1 cellular context compared by ENCODE assay signal in the genomic region with DNA sequence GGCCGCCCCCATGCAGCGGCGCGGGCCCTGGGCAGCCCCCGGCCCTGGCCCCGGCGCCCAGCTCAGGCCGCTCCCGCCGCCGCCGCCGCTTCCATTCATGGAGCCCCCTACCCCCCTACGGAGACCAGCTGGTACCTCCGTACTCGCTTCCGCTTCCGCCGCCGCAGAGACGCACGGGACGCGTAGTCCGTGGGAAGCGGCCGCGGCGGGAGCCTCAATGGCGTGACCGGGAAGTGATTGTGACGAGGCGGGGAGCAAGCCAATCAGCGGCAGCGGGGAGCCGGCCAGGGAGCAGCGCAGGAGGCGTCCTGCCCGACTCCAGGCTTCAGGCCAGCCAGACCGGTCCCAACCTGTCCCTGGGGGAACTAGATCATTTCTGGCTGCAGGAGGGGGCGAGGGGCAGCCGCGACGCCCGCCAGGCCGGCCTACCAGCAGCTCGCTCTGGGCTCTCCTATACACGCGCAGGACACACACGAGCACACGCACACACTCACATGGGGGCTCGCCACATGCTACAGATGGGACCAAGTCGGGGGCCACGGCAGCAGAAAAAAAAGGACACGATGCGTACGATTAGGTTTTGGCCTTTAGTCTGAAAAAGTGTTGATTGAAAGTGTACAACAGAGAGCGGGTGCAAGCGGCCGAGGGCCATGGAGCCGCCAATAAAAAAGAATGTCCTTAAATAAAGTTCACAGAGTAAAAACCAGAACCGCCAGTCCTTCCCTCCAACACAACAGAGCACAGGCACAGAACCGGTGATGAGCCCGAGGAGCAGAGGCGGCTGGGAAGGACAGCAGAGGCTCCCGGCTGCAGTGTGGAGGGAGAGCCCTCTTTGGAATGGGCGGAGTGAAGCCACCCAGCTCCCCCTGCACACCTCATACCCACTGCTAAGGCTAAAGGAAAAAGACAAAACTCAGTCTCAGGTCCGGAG.
A peak's percentile ranks its signal among the peaks of the same experiment; 100 is the strongest.
TF ChIP-seq lines count a peak whose summit lies in the region.

A gene with protein sequence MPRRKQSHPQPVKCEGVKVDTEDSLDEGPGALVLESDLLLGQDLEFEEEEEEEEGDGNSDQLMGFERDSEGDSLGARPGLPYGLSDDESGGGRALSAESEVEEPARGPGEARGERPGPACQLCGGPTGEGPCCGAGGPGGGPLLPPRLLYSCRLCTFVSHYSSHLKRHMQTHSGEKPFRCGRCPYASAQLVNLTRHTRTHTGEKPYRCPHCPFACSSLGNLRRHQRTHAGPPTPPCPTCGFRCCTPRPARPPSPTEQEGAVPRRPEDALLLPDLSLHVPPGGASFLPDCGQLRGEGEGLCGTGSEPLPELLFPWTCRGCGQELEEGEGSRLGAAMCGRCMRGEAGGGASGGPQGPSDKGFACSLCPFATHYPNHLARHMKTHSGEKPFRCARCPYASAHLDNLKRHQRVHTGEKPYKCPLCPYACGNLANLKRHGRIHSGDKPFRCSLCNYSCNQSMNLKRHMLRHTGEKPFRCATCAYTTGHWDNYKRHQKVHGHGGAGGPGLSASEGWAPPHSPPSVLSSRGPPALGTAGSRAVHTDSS (minus strand): TSS at position 109 of the 931 bp plus-strand sequence. CDS start 208 bp downstream, outside the sequence.

TF ChIP-seq in K562, 482 proteins besides CTCF, POLR2A, EP300 and RAD21 (continued from another document and continues in another):
- TF ChIP-seq, protein P1, sequence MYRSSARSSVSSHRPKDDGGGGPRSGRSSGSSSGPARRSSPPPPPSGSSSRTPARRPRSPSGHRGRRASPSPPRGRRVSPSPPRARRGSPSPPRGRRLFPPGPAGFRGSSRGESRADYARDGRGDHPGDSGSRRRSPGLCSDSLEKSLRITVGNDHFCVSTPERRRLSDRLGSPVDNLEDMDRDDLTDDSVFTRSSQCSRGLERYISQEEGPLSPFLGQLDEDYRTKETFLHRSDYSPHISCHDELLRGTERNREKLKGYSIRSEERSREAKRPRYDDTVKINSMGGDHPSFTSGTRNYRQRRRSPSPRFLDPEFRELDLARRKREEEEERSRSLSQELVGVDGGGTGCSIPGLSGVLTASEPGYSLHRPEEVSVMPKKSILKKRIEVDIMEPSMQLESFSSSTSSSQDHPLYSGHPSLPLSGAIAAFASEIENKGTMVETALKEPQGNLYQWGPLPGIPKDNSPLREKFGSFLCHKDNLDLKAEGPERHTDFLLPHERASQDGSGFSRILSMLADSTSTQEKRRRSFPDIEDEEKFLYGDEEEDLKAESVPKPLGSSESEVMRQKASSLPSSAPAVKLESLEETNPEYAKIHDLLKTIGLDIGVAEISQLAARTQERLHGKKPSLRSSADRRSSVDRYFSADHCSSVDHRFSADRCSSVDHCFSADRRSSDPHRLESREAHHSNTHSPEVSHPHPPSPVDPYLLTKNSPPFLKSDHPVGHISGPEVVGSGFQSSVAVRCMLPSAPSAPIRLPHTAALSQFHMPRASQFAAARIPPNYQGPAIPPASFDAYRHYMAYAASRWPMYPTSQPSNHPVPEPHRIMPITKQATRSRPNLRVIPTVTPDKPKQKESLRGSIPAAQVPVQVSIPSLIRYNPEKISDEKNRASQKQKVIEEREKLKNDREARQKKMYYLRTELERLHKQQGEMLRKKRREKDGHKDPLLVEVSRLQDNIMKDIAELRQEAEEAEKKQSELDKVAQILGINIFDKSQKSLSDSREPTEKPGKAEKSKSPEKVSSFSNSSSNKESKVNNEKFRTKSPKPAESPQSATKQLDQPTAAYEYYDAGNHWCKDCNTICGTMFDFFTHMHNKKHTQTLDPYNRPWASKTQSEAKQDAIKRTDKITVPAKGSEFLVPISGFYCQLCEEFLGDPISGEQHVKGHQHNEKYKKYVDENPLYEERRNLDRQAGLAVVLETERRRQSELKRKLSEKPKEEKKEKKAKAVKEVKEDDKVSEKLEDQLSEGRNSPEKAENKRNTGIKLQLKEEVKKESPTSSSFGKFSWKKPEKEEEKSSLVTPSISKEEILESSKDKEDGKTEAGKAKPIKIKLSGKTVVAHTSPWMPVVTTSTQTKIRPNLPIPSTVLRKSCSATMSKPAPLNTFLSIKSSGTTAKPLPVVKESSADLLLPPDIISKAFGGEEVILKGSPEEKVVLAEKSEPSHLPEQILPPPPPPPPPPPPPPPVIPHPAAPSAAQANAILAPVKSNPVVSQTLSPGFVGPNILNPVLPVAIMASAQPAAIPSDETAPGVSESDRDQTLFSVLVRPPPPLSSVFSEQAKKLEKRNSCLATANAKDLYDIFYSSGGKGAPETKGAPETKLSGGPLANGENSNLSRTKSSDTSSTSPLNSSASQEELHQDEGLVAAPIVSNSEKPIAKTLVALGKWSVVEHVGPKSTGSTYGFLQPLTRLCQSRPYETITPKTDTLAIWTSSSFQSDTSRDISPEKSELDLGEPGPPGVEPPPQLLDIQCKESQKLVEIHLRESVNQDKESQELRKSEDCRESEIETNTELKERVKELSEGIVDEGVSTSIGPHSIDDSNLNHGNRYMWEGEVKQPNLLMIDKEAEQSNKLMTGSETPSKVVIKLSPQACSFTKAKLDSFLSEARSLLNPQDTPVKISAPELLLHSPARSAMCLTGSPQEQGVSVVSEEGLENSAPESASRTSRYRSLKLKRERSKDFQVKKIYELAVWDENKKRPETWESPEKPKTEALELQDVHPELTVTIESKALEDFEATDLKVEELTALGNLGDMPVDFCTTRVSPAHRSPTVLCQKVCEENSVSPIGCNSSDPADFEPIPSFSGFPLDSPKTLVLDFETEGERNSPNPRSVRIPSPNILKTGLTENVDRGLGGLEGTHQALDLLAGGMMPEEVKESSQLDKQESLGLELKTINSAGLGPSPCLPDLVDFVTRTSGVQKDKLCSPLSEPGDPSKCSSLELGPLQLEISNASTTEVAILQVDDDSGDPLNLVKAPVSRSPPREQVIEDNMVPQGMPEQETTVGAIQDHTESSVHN (IDR thresholded peaks at IDR 0.05; ENCODE audit: borderline replicate concordance in 1 of 2, low read depth in 1 of 2), result no peak
- TF ChIP-seq, protein P2, sequence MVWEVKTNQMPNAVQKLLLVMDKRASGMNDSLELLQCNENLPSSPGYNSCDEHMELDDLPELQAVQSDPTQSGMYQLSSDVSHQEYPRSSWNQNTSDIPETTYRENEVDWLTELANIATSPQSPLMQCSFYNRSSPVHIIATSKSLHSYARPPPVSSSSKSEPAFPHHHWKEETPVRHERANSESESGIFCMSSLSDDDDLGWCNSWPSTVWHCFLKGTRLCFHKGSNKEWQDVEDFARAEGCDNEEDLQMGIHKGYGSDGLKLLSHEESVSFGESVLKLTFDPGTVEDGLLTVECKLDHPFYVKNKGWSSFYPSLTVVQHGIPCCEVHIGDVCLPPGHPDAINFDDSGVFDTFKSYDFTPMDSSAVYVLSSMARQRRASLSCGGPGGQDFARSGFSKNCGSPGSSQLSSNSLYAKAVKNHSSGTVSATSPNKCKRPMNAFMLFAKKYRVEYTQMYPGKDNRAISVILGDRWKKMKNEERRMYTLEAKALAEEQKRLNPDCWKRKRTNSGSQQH (CRISPR knock-in tag; IDR thresholded peaks at IDR 0.05), result 0 out of 2 replicates have a peak, but pooled peaks have one; percentile 59
- TF ChIP-seq LEF1 (IDR thresholded peaks at IDR 0.05) (no peak), SMAD2 (IDR thresholded peaks at IDR 0.05; ENCODE audit: low read depth, low read length) (no peak), SMARCE1 (IDR thresholded peaks at IDR 0.05) (no peak), ETS2 (tag; IDR thresholded peaks at IDR 0.05; ENCODE audit: borderline replicate concordance, poor library complexity, severe bottlenecking) (no peak), SIRT6 (IDR thresholded peaks at IDR 0.05; ENCODE audit: low read depth, low read length) (no peak), CBX3 (IDR thresholded peaks at IDR 0.05; ENCODE audit: borderline replicate concordance in 1 of 2, low read length in 2 of 2) (0 out of 3 replicates have a peak, but pooled peaks of 1 of the 2 experiments have one; percentile 55), TEAD2 (tag; IDR thresholded peaks at IDR 0.05) (no peak), ERF (CRISPR knock-in tag; IDR thresholded peaks at IDR 0.05) (0 out of 2 replicates have a peak, but pooled peaks have one; percentile 33), ZSCAN29 (IDR thresholded peaks at IDR 0.05) (no peak), YBX1 (IDR thresholded peaks at IDR 0.05) (no peak), MCM5 (IDR thresholded peaks at IDR 0.05; ENCODE audit: low read depth) (no peak), ELF4 (CRISPR knock-in tag; IDR thresholded peaks at IDR 0.05) (no peak), KLF13 (tag; IDR thresholded peaks at IDR 0.05; ENCODE audit: borderline replicate concordance, low read depth) (0 out of 2 replicates have a peak, but pooled peaks have one; percentile 23)
- TF ChIP-seq, protein P3, sequence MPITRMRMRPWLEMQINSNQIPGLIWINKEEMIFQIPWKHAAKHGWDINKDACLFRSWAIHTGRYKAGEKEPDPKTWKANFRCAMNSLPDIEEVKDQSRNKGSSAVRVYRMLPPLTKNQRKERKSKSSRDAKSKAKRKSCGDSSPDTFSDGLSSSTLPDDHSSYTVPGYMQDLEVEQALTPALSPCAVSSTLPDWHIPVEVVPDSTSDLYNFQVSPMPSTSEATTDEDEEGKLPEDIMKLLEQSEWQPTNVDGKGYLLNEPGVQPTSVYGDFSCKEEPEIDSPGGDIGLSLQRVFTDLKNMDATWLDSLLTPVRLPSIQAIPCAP (CRISPR knock-in tag; IDR thresholded peaks at IDR 0.05; ENCODE audit: borderline replicate concordance), result 0 out of 2 replicates have a peak, but pooled peaks have one; percentile 28
- TF ChIP-seq, protein P4, sequence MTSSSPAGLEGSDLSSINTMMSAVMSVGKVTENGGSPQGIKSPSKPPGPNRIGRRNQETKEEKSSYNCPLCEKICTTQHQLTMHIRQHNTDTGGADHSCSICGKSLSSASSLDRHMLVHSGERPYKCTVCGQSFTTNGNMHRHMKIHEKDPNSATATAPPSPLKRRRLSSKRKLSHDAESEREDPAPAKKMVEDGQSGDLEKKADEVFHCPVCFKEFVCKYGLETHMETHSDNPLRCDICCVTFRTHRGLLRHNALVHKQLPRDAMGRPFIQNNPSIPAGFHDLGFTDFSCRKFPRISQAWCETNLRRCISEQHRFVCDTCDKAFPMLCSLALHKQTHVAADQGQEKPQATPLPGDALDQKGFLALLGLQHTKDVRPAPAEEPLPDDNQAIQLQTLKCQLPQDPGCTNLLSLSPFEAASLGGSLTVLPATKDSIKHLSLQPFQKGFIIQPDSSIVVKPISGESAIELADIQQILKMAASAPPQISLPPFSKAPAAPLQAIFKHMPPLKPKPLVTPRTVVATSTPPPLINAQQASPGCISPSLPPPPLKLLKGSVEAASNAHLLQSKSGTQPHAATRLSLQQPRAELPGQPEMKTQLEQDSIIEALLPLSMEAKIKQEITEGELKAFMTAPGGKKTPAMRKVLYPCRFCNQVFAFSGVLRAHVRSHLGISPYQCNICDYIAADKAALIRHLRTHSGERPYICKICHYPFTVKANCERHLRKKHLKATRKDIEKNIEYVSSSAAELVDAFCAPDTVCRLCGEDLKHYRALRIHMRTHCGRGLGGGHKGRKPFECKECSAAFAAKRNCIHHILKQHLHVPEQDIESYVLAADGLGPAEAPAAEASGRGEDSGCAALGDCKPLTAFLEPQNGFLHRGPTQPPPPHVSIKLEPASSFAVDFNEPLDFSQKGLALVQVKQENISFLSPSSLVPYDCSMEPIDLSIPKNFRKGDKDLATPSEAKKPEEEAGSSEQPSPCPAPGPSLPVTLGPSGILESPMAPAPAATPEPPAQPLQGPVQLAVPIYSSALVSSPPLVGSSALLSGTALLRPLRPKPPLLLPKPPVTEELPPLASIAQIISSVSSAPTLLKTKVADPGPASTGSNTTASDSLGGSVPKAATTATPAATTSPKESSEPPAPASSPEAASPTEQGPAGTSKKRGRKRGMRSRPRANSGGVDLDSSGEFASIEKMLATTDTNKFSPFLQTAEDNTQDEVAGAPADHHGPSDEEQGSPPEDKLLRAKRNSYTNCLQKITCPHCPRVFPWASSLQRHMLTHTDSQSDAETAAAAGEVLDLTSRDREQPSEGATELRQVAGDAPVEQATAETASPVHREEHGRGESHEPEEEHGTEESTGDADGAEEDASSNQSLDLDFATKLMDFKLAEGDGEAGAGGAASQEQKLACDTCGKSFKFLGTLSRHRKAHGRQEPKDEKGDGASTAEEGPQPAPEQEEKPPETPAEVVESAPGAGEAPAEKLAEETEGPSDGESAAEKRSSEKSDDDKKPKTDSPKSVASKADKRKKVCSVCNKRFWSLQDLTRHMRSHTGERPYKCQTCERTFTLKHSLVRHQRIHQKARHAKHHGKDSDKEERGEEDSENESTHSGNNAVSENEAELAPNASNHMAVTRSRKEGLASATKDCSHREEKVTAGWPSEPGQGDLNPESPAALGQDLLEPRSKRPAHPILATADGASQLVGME (CRISPR knock-in tag; IDR thresholded peaks at IDR 0.05), result 0 out of 2 replicates have a peak, but pooled peaks have one; percentile 37
- TF ChIP-seq, protein P5, sequence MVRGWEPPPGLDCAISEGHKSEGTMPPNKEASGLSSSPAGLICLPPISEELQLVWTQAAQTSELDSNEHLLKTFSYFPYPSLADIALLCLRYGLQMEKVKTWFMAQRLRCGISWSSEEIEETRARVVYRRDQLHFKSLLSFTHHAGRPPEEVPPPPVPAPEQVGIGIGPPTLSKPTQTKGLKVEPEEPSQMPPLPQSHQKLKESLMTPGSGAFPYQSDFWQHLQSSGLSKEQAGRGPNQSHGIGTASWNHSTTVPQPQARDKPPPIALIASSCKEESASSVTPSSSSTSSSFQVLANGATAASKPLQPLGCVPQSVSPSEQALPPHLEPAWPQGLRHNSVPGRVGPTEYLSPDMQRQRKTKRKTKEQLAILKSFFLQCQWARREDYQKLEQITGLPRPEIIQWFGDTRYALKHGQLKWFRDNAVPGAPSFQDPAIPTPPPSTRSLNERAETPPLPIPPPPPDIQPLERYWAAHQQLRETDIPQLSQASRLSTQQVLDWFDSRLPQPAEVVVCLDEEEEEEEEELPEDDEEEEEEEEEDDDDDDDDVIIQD (CRISPR knock-in tag; IDR thresholded peaks at IDR 0.05), result no peak
- TF ChIP-seq, protein P6, sequence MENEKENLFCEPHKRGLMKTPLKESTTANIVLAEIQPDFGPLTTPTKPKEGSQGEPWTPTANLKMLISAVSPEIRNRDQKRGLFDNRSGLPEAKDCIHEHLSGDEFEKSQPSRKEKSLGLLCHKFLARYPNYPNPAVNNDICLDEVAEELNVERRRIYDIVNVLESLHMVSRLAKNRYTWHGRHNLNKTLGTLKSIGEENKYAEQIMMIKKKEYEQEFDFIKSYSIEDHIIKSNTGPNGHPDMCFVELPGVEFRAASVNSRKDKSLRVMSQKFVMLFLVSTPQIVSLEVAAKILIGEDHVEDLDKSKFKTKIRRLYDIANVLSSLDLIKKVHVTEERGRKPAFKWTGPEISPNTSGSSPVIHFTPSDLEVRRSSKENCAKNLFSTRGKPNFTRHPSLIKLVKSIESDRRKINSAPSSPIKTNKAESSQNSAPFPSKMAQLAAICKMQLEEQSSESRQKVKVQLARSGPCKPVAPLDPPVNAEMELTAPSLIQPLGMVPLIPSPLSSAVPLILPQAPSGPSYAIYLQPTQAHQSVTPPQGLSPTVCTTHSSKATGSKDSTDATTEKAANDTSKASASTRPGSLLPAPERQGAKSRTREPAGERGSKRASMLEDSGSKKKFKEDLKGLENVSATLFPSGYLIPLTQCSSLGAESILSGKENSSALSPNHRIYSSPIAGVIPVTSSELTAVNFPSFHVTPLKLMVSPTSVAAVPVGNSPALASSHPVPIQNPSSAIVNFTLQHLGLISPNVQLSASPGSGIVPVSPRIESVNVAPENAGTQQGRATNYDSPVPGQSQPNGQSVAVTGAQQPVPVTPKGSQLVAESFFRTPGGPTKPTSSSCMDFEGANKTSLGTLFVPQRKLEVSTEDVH (IDR thresholded peaks at IDR 0.05; ENCODE audit: low read depth, partially characterized antibody), result peak; percentile 84
- TF ChIP-seq, protein P7, sequence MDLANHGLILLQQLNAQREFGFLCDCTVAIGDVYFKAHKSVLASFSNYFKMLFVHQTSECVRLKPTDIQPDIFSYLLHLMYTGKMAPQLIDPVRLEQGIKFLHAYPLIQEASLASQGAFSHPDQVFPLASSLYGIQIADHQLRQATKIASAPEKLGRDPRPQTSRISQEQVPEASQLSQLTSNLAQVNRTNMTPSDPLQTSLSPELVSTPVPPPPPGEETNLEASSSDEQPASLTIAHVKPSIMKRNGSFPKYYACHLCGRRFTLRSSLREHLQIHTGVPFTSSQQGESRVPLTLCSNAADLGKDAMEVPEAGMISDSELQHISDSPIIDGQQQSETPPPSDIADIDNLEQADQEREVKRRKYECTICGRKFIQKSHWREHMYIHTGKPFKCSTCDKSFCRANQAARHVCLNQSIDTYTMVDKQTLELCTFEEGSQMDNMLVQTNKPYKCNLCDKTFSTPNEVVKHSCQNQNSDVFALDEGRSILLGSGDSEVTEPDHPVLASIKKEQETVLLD (IDR thresholded peaks at IDR 0.05), result peak; percentile 52; the same call in 1 of the 2 replicates
